In genomic region chr11:123202155-123202714, GRCh38 we compare ENCODE assay signal across 11 cellular contexts. TPM values are rescaled to one million over a fixed set of nuclear protein-coding genes. Genes with fewer than 3 reads are reported as not detected.
DNase-seq lines count a peak whose midpoint lies in the region; ATAC-seq and TF ChIP-seq lines count a peak whose summit lies in the region.
"Had no signal": no experiment of that assay in that cellular context is flagged by ENCODE, and none has a peak within 500 bp of the region (broad histone marks: within the 10 kb centered on the region; RNA-seq: fewer than 3 reads in every experiment).

No MANE protein-coding gene starts in this region.

- H2BK12ac ChIP-seq in mesenchymal stem cell (ENCODE audit: low read length in 2 of 2): peak overlapping the region in 1 of 2 experiments; percentile 25

- peak overlapping the region; percentile 5 to 37 for H3K18ac ChIP-seq in mesenchymal stem cell (ENCODE audit: low read depth in 1 of 2, low read length in 2 of 2)

- TF ChIP-seq CTCF in Panc1 (IDR thresholded peaks at IDR 0.05) (no peak), endothelial cell (IDR thresholded peaks at IDR 0.05; ENCODE audit: unreplicated experiment) (no peak), smooth muscle cell (IDR thresholded peaks at IDR 0.05; ENCODE audit: borderline replicate concordance, insufficient read depth, poor library complexity, severe bottlenecking) (no peak)

- no peak overlapping the region for H4K8ac ChIP-seq in mesenchymal stem cell (ENCODE audit: low read length)

- in situ Hi-C loops in Panc1 (cut with HindIII; ENCODE audit: low pct_unique_long_range_greater_than_20kb, low sequenced_read_pairs): no loop called here

- H3K27ac ChIP-seq in Panc1 (ENCODE audit: low read length) (no peak overlapping the region), mesenchymal stem cell (ENCODE audit: low read length, poor library complexity, severe bottlenecking) (no peak overlapping the region), smooth muscle cell (ENCODE audit: low read depth) (peak overlapping the region; percentile 49)

- no peak overlapping the region for H3K4me3 Mint-ChIP-seq in endothelial cell (ENCODE audit: unreplicated experiment)
- H3K4me3 Mint-ChIP-seq: activated naive CD8-positive, alpha-beta T cell treated with anti-CD3 and anti-CD28 coated beads for 36 hours had no signal

- no peak overlapping the region for H3K4ac ChIP-seq in mesenchymal stem cell (ENCODE audit: low read depth in 1 of 2, low read length in 2 of 2)

- peaks cover 1% of the 10 kb centered on the region for H3K27me3 Mint-ChIP-seq in endothelial cell (ENCODE audit: unreplicated experiment)

- peaks cover 6% of the 10 kb centered on the region for H3K4me1 Mint-ChIP-seq in endothelial cell (ENCODE audit: unreplicated experiment)

- no peaks in the 10 kb centered on the region for H3K36me3 ChIP-seq in Panc1 (ENCODE audit: control insufficient read depth, insufficient read depth, low read length)
- H3K36me3 ChIP-seq in mesenchymal stem cell (ENCODE audit: control insufficient read depth in 1 of 2, insufficient read depth in 2 of 2, low read depth in 1 of 2, low read length in 2 of 2): no peaks in the 10 kb centered on the region
- no peaks in the 10 kb centered on the region for H3K36me3 ChIP-seq in smooth muscle cell (ENCODE audit: low read depth)

- H4K20me1 ChIP-seq in smooth muscle cell (ENCODE audit: low read depth): no peaks in the 10 kb centered on the region

- H3K4me1 ChIP-seq in Panc1 (ENCODE audit: control insufficient read depth, insufficient read depth, low read length) (no peaks in the 10 kb centered on the region), mesenchymal stem cell (ENCODE audit: control insufficient read depth, insufficient read depth, low read depth, low read length) (peaks cover 5% of the 10 kb centered on the region), smooth muscle cell (ENCODE audit: low read depth) (peaks cover 19% of the 10 kb centered on the region)

- H2BK15ac ChIP-seq in mesenchymal stem cell (ENCODE audit: low read depth, poor library complexity, severe bottlenecking): no peak overlapping the region

- H3K9ac ChIP-seq in mesenchymal stem cell (ENCODE audit: low read length): no peak overlapping the region
- H3K9ac ChIP-seq in smooth muscle cell (ENCODE audit: low read depth): no peak overlapping the region

- CTCF ChIA-PET in Panc1 (lab: Charles Lee): no interaction called here

- ATAC-seq in Panc1: peak; percentile 12; the same call in 1 of the 2 replicates

- peak overlapping the region; percentile 58 for H3K27ac Mint-ChIP-seq in endothelial cell (ENCODE audit: unreplicated experiment)
- H3K27ac Mint-ChIP-seq: activated naive CD8-positive, alpha-beta T cell treated with anti-CD3 and anti-CD28 coated beads for 36 hours had no signal

- BruUV-seq in Panc1 (replicated peaks; lab: Mats Ljungman, UMichigan): no TSS peak

- no peak overlapping the region for H3K14ac ChIP-seq in mesenchymal stem cell (ENCODE audit: low read length in 2 of 2)

- H3K27me3 ChIP-seq in Panc1 (ENCODE audit: control insufficient read depth, insufficient read depth, low read length) (peaks cover 8% of the 10 kb centered on the region; the same call in 1 of the 2 replicates), mesenchymal stem cell (ENCODE audit: control insufficient read depth in 1 of 2, insufficient read depth in 1 of 2, low read length in 2 of 2) (no peaks in the 10 kb centered on the region), smooth muscle cell (ENCODE audit: low read depth) (no peaks in the 10 kb centered on the region)

- POLR2A ChIA-PET in Panc1 (lab: Charles Lee): interaction anchor here (0.5 to 0.6 kb wide), 2 partner anchors 24 to 61 kb away, joined by 3 to 4 read pairs; no protein-coding TSS in a partner anchor

- no peak overlapping the region for H2BK120ac ChIP-seq in mesenchymal stem cell (ENCODE audit: low read depth, low read length)

- H3K9me3 Mint-ChIP-seq in endothelial cell (ENCODE audit: unreplicated experiment): no peaks in the 10 kb centered on the region
- H3K9me3 Mint-ChIP-seq: activated naive CD8-positive, alpha-beta T cell treated with anti-CD3 and anti-CD28 coated beads for 36 hours had no signal

- WGBS in mesenchymal stem cell: 42% methylated on average over 4 of the region's 4 CpGs
- WGBS in smooth muscle cell (ENCODE audit: low lambda C conversion rate): 39% methylated on average over 4 of the region's 4 CpGs

- no peak overlapping the region for H4K91ac ChIP-seq in mesenchymal stem cell (ENCODE audit: low read length)

- H3K79me2 ChIP-seq in smooth muscle cell (ENCODE audit: low read depth): no peaks in the 10 kb centered on the region

- no peak overlapping the region for H3K23ac ChIP-seq in mesenchymal stem cell (ENCODE audit: low read length in 2 of 2)

- H3K4me2 ChIP-seq in mesenchymal stem cell (ENCODE audit: low read length, poor library complexity, severe bottlenecking) (no peak overlapping the region), smooth muscle cell (peak overlapping the region; percentile 7)

- H2AFZ ChIP-seq in mesenchymal stem cell (ENCODE audit: low read depth, low read length) (no peak overlapping the region), smooth muscle cell (ENCODE audit: low read depth) (no peak overlapping the region)

- no peaks in the 10 kb centered on the region for H3K36me3 Mint-ChIP-seq in endothelial cell (ENCODE audit: low read depth, unreplicated experiment)
- H3K36me3 Mint-ChIP-seq: activated naive CD8-positive, alpha-beta T cell treated with anti-CD3 and anti-CD28 coated beads for 36 hours had no signal

- no peaks in the 10 kb centered on the region for H3K79me1 ChIP-seq in mesenchymal stem cell (replicated peaks; ENCODE audit: low read length, poor library complexity, severe bottlenecking)

- no peak overlapping the region for H2AK5ac ChIP-seq in mesenchymal stem cell (ENCODE audit: low read length, severe bottlenecking)

- H3K9me3 ChIP-seq in Panc1 (ENCODE audit: control insufficient read depth, insufficient read depth, low read depth, low read length) (no peaks in the 10 kb centered on the region), mesenchymal stem cell (ENCODE audit: control insufficient read depth, low read length) (no peaks in the 10 kb centered on the region), smooth muscle cell (replicated peaks; ENCODE audit: low read depth) (no peaks in the 10 kb centered on the region)

- intact Hi-C loops in Panc1 (cut with micrococcal nuclease; ENCODE audit: unreplicated experiment): no loop called here

- H3F3A ChIP-seq in smooth muscle cell (ENCODE audit: low read depth): peaks cover 4% of the 10 kb centered on the region

- DNase-seq in Panc1 (ENCODE audit: low read depth, low spot score) (no peak), endothelial cell (ENCODE audit: low spot score) (no peak), mesenchymal stem cell (peak; percentile 87), smooth muscle cell (lab: John Stamatoyannopoulos, UW; ENCODE audit: unreplicated experiment) (no peak), epidermal melanocyte (ENCODE audit: insufficient read length, low spot score) (no peak), SIG-M5 (lab: John Stamatoyannopoulos, UW) (no peak), globus pallidus (ENCODE audit: low spot score) (no peak)
- DNase-seq: activated naive CD8-positive, alpha-beta T cell treated with anti-CD3 and anti-CD28 coated beads for 36 hours; cortex of kidney; NCI-H2171 treated with DMSO at 0.1 percent for 48 hours; OCI-M1 had no signal

- H2BK5ac ChIP-seq in mesenchymal stem cell (ENCODE audit: low read depth, low read length, poor library complexity, severe bottlenecking): no peak overlapping the region

- H3K4me3 ChIP-seq in Panc1 (ENCODE audit: low read depth in 2 of 2, low read length in 2 of 2): no peak overlapping the region
- no peak overlapping the region for H3K4me3 ChIP-seq in mesenchymal stem cell (ENCODE audit: insufficient read depth in 1 of 2, low read depth in 1 of 2, low read length in 2 of 2)
- no peak overlapping the region for H3K4me3 ChIP-seq in smooth muscle cell

RNA-seq across cellular contexts. Expression of gene CLMP, which starts 7.2 kb away (rescaled TPM):
- 1.5 TPM for total RNA-seq in Panc1 (2021; ENCODE audit: unreplicated experiment)
- polyA plus RNA-seq in Panc1 (2012; ENCODE audit: insufficient read length): 0.55 TPM
- total RNA-seq in endothelial cell (ENCODE audit: unreplicated experiment): 5.5 TPM
- polyA plus RNA-seq in mesenchymal stem cell (2013, experiment 1 of 2): 46.5 TPM
- polyA plus RNA-seq in mesenchymal stem cell (2013, experiment 2 of 2): 48.1 TPM
- total RNA-seq in smooth muscle cell: 163 and 176 TPM in 2 replicates
- polyA plus RNA-seq in smooth muscle cell: 62.0 and 74.0 TPM in 2 replicates

Comparison
In these comparisons a context has a peak if more than half of its experiments do, and no peak if none do; other contexts are left out.
1. RNA of gene CLMP, which starts 7.2 kb away (total RNA-seq): 163 to 176 TPM in smooth muscle cell; 5.5 TPM in endothelial cell (single experiment) and 1.5 TPM in Panc1 (single experiment); every median in the first group is over 10 times any median in the second.